10 cellular contexts compared by ENCODE assay signal in the genomic region with DNA sequence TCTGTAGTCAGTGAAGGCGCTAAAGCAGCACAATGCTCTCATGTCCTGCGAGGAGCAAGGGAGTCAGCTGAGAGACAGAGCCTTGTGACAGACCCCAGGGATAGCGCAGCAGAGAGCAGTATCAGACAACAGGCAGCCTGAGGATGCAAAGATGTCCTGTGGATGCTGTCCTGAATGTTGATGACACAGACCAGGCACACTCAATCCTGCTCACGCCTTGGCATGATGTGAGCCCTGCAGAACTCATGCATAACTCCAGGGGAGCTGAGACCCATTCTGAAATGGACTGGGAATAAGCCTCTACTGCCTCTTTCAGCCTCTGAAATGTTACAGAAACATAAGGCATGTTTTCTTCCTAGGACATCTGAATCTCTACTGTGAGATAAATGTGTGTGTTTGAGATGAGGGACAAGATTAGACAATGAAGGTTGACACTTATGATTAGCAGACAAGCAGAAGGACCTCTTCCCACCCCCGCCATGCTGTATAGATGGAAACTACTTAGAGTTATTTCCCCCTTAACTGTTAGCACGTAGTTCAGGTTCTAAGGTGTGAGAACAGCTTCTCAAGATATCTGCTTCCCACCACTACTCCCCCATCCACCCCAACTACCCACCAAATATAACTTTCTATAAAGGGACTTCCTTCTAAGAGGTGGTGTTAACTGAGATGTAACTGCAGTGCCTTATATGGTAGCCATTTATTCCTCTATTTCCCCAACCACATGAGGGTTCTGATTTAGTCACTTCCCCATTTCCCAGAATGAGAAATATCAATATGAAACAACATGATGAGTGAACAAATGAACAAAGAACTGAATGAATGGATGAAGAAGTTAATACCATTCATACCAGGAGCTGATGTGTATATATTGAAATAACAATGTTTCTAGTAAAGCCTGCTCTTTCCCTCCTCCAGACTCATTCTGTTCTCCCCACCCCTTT. TPM values are rescaled to one million over a fixed set of nuclear protein-coding genes. Genes with fewer than 3 reads are reported as not detected.
DNase-seq lines count a peak whose midpoint lies in the region; ATAC-seq, FAIRE-seq and TF ChIP-seq lines count a peak whose summit lies in the region.
"Had no signal": no experiment of that assay in that cellular context is flagged by ENCODE, and none has a peak within 500 bp of the region (broad histone marks: within the 10 kb centered on the region; RNA-seq: fewer than 3 reads in every experiment).

No MANE protein-coding gene starts in this region.

- peaks cover 2% of the 10 kb centered on the region for H3K27me3 ChIP-seq in mammary epithelial cell (ENCODE audit: insufficient read depth, low read length)

- no peak overlapping the region for H3K4me3 ChIP-seq in mammary epithelial cell (replicated peaks in 1 of 3; ENCODE audit: insufficient read depth in 1 of 3, low read depth in 2 of 3, low read length in 3 of 3)

- no peaks in the 10 kb centered on the region for H3K79me2 ChIP-seq in mammary epithelial cell (ENCODE audit: insufficient read depth, low read length)

- CTCF ChIA-PET in mammary epithelial cell (lab: Charles Lee; ENCODE audit: low non-redundant PET): no interaction called here

- no peak overlapping the region for H3K4me2 ChIP-seq in mammary epithelial cell (ENCODE audit: insufficient read depth, low read depth, low read length)

- H3K27me3 Mint-ChIP-seq in activated T-helper 17 cell treated with anti-CD3 and anti-CD28 coated beads, Interleukin-2, amount 50 U/mL, for 72 hours: no peaks in the 10 kb centered on the region

- no TSS peak for BruUV-seq in mammary epithelial cell (replicated peaks; lab: Mats Ljungman, UMichigan)

- H2AFZ ChIP-seq in mammary epithelial cell (ENCODE audit: low read depth, low read length): no peak overlapping the region

- H3K27ac ChIP-seq in mammary epithelial cell (ENCODE audit: insufficient read depth, low read depth, low read length): no peak overlapping the region

- no peaks in the 10 kb centered on the region for H3K9me3 ChIP-seq in mammary epithelial cell (replicated peaks; ENCODE audit: insufficient read depth, low read length)

- H3K4me3 Mint-ChIP-seq in activated T-helper 17 cell treated with anti-CD3 and anti-CD28 coated beads, Interleukin-2, amount 50 U/mL, for 72 hours: peak overlapping the region; percentile 85

- DNase-seq in GM18507 (ENCODE audit: extremely low spot score, insufficient read length, low read depth): no peak
- no peak for DNase-seq in globus pallidus (ENCODE audit: low spot score)
- DNase-seq in mammary epithelial cell: no peak
- DNase-seq in stimulated activated naive CD4-positive, alpha-beta T cell treated with Interleukin-2 at 50 U/mL for 16 hours (lab: John Stamatoyannopoulos, UW): no peak
- no peak for DNase-seq in urothelium cell line (ENCODE audit: low spot score)
- DNase-seq: EL had no signal

- H3K4me1 ChIP-seq in mammary epithelial cell (ENCODE audit: insufficient read depth, low read length): peaks cover 4% of the 10 kb centered on the region

- peaks cover 11% of the 10 kb centered on the region for H3K36me3 Mint-ChIP-seq in activated T-helper 17 cell treated with anti-CD3 and anti-CD28 coated beads, Interleukin-2, amount 50 U/mL, for 72 hours (ENCODE audit: low read depth)

- in situ Hi-C loops in mammary epithelial cell (cut with MboI; ENCODE audit: low sequenced_read_pairs in 2 of 2): no loop called here

- no peaks in the 10 kb centered on the region for H3K36me3 ChIP-seq in mammary epithelial cell (ENCODE audit: insufficient read depth, low read length)

- ATAC-seq in GM19463 (IDR thresholded peaks at IDR 0.05; ENCODE audit: unreplicated experiment) (peak; percentile 44), HG03175 (IDR thresholded peaks at IDR 0.05; ENCODE audit: unreplicated experiment) (peak; percentile 48)
- peak; percentile 71 for ATAC-seq in activated T-helper 17 cell treated with anti-CD3 and anti-CD28 coated beads, Interleukin-2, amount 50 U/mL, for 72 hours (replicated peaks)

- peaks cover 3% of the 10 kb centered on the region for H3K9me3 Mint-ChIP-seq in activated T-helper 17 cell treated with anti-CD3 and anti-CD28 coated beads, Interleukin-2, amount 50 U/mL, for 72 hours

- H3K4me1 Mint-ChIP-seq in activated T-helper 17 cell treated with anti-CD3 and anti-CD28 coated beads, Interleukin-2, amount 50 U/mL, for 72 hours: peaks cover 47% of the 10 kb centered on the region

- H3K27ac Mint-ChIP-seq in activated T-helper 17 cell treated with anti-CD3 and anti-CD28 coated beads, Interleukin-2, amount 50 U/mL, for 72 hours: peak overlapping the region; percentile 82

- H3K9ac ChIP-seq in mammary epithelial cell (ENCODE audit: insufficient read depth, low read length): no peak overlapping the region

- intact Hi-C loops in mammary epithelial cell (cut with micrococcal nuclease): no loop called here

- 50% methylated on average over 3 of the region's 6 CpGs for WGBS in mammary epithelial cell (ENCODE audit: low coverage, missing lambda C conversion rate)

- FAIRE-seq in GM18507 (lab: Jason Lieb, UNC) (peak; percentile 91), urothelium cell line (lab: Jason Lieb, UNC) (no peak)

- dilution Hi-C loops in mammary epithelial cell (cut with HindIII; ENCODE audit: low sequenced_read_pairs): no loop called here

- TF ChIP-seq CTCF in mammary epithelial cell (conservative IDR thresholded peaks at IDR 0.05 in 1 of 2, IDR thresholded peaks at IDR 0.05 in 1 of 2; ENCODE audit: extremely low read depth in 1 of 2, insufficient read depth in 1 of 2, low read depth in 1 of 2, low read length in 2 of 2): no peak

- H4K20me1 ChIP-seq in mammary epithelial cell (ENCODE audit: insufficient read depth, low read length): no peaks in the 10 kb centered on the region

RNA-seq across cellular contexts. Expression of gene RFTN1, which starts 7.4 kb away (rescaled TPM):
- total RNA-seq in activated T-helper 17 cell treated with anti-CD3 and anti-CD28 coated beads, Interleukin-2, amount 50 U/mL, for 72 hours: 100 to 1,000 TPM; 112 to 139 TPM
- 1 to 10 TPM; 5.2 to 9.6 TPM for total RNA-seq in mammary epithelial cell
- polyA plus RNA-seq in mammary epithelial cell: 7.4 TPM
- polyA minus RNA-seq in mammary epithelial cell: 15.8 TPM
- total RNA-seq: HT-29 had no signal

Comparison
In these comparisons a context has a peak if more than half of its experiments do, and no peak if none do; other contexts are left out.
1. RNA of gene RFTN1, which starts 7.4 kb away (total RNA-seq): 112 to 139 TPM in activated T-helper 17 cell treated with anti-CD3 and anti-CD28 coated beads, Interleukin-2, amount 50 U/mL, for 72 hours; 5.2 to 9.6 TPM in mammary epithelial cell; every median in the first group is over 10 times any median in the second.
2. Peak in every context shown above with its lines, with median percentiles within 50 percentile points of each other: ATAC-seq.